ENCODE assay signal across 24 cellular contexts in genomic region chr17:55072910-55073309, GRCh38.
DNase-seq lines count a peak whose midpoint lies in the region; ATAC-seq and TF ChIP-seq lines count a peak whose summit lies in the region.
"Had no signal": no experiment of that assay in that cellular context is flagged by ENCODE, and none has a peak within 500 bp of the region (broad histone marks: within the 10 kb centered on the region; RNA-seq: fewer than 3 reads in every experiment).

No MANE protein-coding gene starts in this region.

- H3K9me3 ChIP-seq in endocrine pancreas (ENCODE audit: control insufficient read depth, low read length) (no peaks in the 10 kb centered on the region), left ventricle myocardium inferior (replicated peaks) (no peaks in the 10 kb centered on the region)
- H3K9me3 ChIP-seq: BLaER1, thoracic aorta had no signal

- no peak overlapping the region for H3K27ac ChIP-seq in left ventricle myocardium inferior (replicated peaks)
- H3K27ac ChIP-seq: BLaER1, SK-N-MC, thoracic aorta had no signal

- no peak overlapping the region for H3K27ac Mint-ChIP-seq in activated CD8-positive, alpha-beta memory T cell treated with anti-CD3 and anti-CD28 coated beads, Interleukin-2, amount 10 ng/mL, durations not matched to agents 7 days and 5 days
- H3K27ac Mint-ChIP-seq: nephron; stimulated activated memory B cell treated with anti-CD40 and anti-IgM and Interleukin-4, amounts not matched to agents 10 μg/mL and 1 μg/mL and 100 μg/mL, for 72 hours; WTC11 had no signal

- H3K27me3 ChIP-seq in endocrine pancreas (ENCODE audit: control insufficient read depth, insufficient read depth, low read length) (no peaks in the 10 kb centered on the region), left ventricle myocardium inferior (ENCODE audit: low read depth) (no peaks in the 10 kb centered on the region)
- H3K27me3 ChIP-seq: BLaER1 had no signal

- H3K4me1 Mint-ChIP-seq in activated CD8-positive, alpha-beta memory T cell treated with anti-CD3 and anti-CD28 coated beads, Interleukin-2, amount 10 ng/mL, durations not matched to agents 7 days and 5 days, result peaks cover 7% of the 10 kb centered on the region
- H3K4me1 Mint-ChIP-seq: stimulated activated memory B cell treated with anti-CD40 and anti-IgM and Interleukin-4, amounts not matched to agents 10 μg/mL and 1 μg/mL and 100 μg/mL, for 72 hours had no signal

- H3K36me3 ChIP-seq in endocrine pancreas (ENCODE audit: control insufficient read depth, insufficient read depth, low read length) (no peaks in the 10 kb centered on the region), left ventricle myocardium inferior (peaks cover under 1% of the 10 kb centered on the region)
- H3K36me3 ChIP-seq: thoracic aorta had no signal

- H3K4me1 ChIP-seq in endocrine pancreas (ENCODE audit: control insufficient read depth, insufficient read depth, low read length) (peaks cover 16% of the 10 kb centered on the region), left ventricle myocardium inferior (no peaks in the 10 kb centered on the region)
- H3K4me1 ChIP-seq: BLaER1 had no signal

- CTCF ChIA-PET in activated CD8-positive, alpha-beta memory T cell treated with anti-CD3 and anti-CD28 coated beads, Interleukin-2, amount 10 ng/mL, durations not matched to agents 7 days and 5 days (lab: Charles Lee), result no interaction called here

- H3K27me3 Mint-ChIP-seq in activated CD8-positive, alpha-beta memory T cell treated with anti-CD3 and anti-CD28 coated beads, Interleukin-2, amount 10 ng/mL, durations not matched to agents 7 days and 5 days, result no peaks in the 10 kb centered on the region
- H3K27me3 Mint-ChIP-seq: stimulated activated memory B cell treated with anti-CD40 and anti-IgM and Interleukin-4, amounts not matched to agents 10 μg/mL and 1 μg/mL and 100 μg/mL, for 72 hours had no signal

- H3K9ac ChIP-seq in endocrine pancreas (ENCODE audit: control insufficient read depth, insufficient read depth, low read length), result no peak overlapping the region
- H3K9ac ChIP-seq: BLaER1 had no signal

- intact Hi-C loops in left ventricle myocardium inferior (cut with micrococcal nuclease), result no loop called here

- ATAC-seq in activated CD8-positive, alpha-beta memory T cell treated with anti-CD3 and anti-CD28 coated beads, Interleukin-2, amount 10 ng/mL, durations not matched to agents 7 days and 5 days, result peak; percentile 45
- ATAC-seq: stimulated activated memory B cell treated with anti-CD40 and anti-IgM and Interleukin-4, amounts not matched to agents 10 μg/mL and 1 μg/mL and 100 μg/mL, for 72 hours; WTC11 had no signal

- H3K9me3 Mint-ChIP-seq in activated CD8-positive, alpha-beta memory T cell treated with anti-CD3 and anti-CD28 coated beads, Interleukin-2, amount 10 ng/mL, durations not matched to agents 7 days and 5 days (ENCODE audit: low read depth), result no peaks in the 10 kb centered on the region
- H3K9me3 Mint-ChIP-seq: nephron; stimulated activated memory B cell treated with anti-CD40 and anti-IgM and Interleukin-4, amounts not matched to agents 10 μg/mL and 1 μg/mL and 100 μg/mL, for 72 hours; WTC11 had no signal

- DNase-seq in activated CD8-positive, alpha-beta memory T cell treated with anti-CD3 and anti-CD28 coated beads, Interleukin-2, amount 10 ng/mL, durations not matched to agents 7 days and 5 days, result no peak
- no peak for DNase-seq in activated CD8-positive, alpha-beta memory T cell treated with anti-CD3 and anti-CD28 coated beads for 24 hours
- DNase-seq in M059J (ENCODE audit: low read depth) (peak; percentile 7), retina (peak; percentile 32), COLO829 (ENCODE audit: low spot score) (no peak), NCI-H2107 treated with DMSO at 0.1 percent for 48 hours (lab: John Stamatoyannopoulos, UW; ENCODE audit: unreplicated experiment) (no peak), left ventricle myocardium inferior (no peak)
- DNase-seq: activated effector memory CD4-positive, alpha-beta T cell treated with anti-CD3 and anti-CD28 coated beads, Interleukin-2, amount 50 U/mL, for 16 hours; cortex of kidney; foreskin melanocyte; GDM1; GOT3; Kasumi-1; NCI-H1092 treated with DMSO at 0.1 percent for 48 hours; NCI-H2081 treated with DMSO at 0.1 percent for 48 hours; NCI-H510A treated with DMSO at 0.1 percent for 48 hours; T-helper 9 cell had no signal

- H3K36me3 Mint-ChIP-seq in activated CD8-positive, alpha-beta memory T cell treated with anti-CD3 and anti-CD28 coated beads, Interleukin-2, amount 10 ng/mL, durations not matched to agents 7 days and 5 days, result peaks cover 5% of the 10 kb centered on the region
- H3K36me3 Mint-ChIP-seq: WTC11 had no signal

- TF ChIP-seq CTCF in left ventricle myocardium inferior (IDR thresholded peaks at IDR 0.05; ENCODE audit: borderline replicate concordance), result no peak

- H3K4me3 Mint-ChIP-seq in activated CD8-positive, alpha-beta memory T cell treated with anti-CD3 and anti-CD28 coated beads, Interleukin-2, amount 10 ng/mL, durations not matched to agents 7 days and 5 days, result no peak overlapping the region
- H3K4me3 Mint-ChIP-seq: nephron; stimulated activated memory B cell treated with anti-CD40 and anti-IgM and Interleukin-4, amounts not matched to agents 10 μg/mL and 1 μg/mL and 100 μg/mL, for 72 hours; WTC11 had no signal

- H3K4me3 ChIP-seq in endocrine pancreas (ENCODE audit: control insufficient read depth, insufficient read depth, low read length) (peak overlapping the region; percentile 9), left ventricle myocardium inferior (no peak overlapping the region)
- H3K4me3 ChIP-seq: BLaER1, SK-N-MC, thoracic aorta had no signal

Comparison
In these comparisons a context has a peak if more than half of its experiments do, and no peak if none do; other contexts are left out.
1. DNase-seq: peak in M059J (single experiment) and retina (single experiment); none in activated CD8-positive, alpha-beta memory T cell treated with anti-CD3 and anti-CD28 coated beads, Interleukin-2, amount 10 ng/mL, durations not matched to agents 7 days and 5 days (single experiment), activated CD8-positive, alpha-beta memory T cell treated with anti-CD3 and anti-CD28 coated beads for 24 hours (single experiment), COLO829 (single experiment), NCI-H2107 treated with DMSO at 0.1 percent for 48 hours (single experiment) and left ventricle myocardium inferior (single experiment).